Comparison of ENCODE assay signal across 8 cellular contexts in genomic region chr4:159175165-159175988, GRCh38.
DNase-seq lines count a peak whose midpoint lies in the region; ATAC-seq lines count a peak whose summit lies in the region.

No MANE protein-coding gene starts in this region.

- peaks cover 70% of the 10 kb centered on the region for H3K4me1 ChIP-seq in BLaER1
- H3K4me1 ChIP-seq in duodenal mucosa (ENCODE audit: control insufficient read depth in 1 of 2, insufficient read depth in 2 of 2, low read length in 2 of 2) = peaks cover 21 to 33% of the 10 kb centered on the region in 2 donors

- no peak overlapping the region for H3K4me3 ChIP-seq in BLaER1
- peak overlapping the region in 1 of 2 donors; percentile 32 for H3K4me3 ChIP-seq in duodenal mucosa (ENCODE audit: low read depth in 1 of 2, low read length in 2 of 2)

- H3K9me3 ChIP-seq in BLaER1 (no peaks in the 10 kb centered on the region), duodenal mucosa (ENCODE audit: control insufficient read depth in 1 of 2, low read length in 2 of 2) (no peaks in the 10 kb centered on the region)

- ATAC-seq in GM19035 (IDR thresholded peaks at IDR 0.05; ENCODE audit: unreplicated experiment) = peak; percentile 51
- peak; percentile 60 for ATAC-seq in HG03354 (IDR thresholded peaks at IDR 0.05; ENCODE audit: poor library complexity, severe bottlenecking, unreplicated experiment)

- no peaks in the 10 kb centered on the region for H3K27me3 ChIP-seq in BLaER1
- H3K27me3 ChIP-seq in duodenal mucosa (ENCODE audit: control insufficient read depth in 1 of 2, insufficient read depth in 2 of 2, low read length in 2 of 2) = no peaks in the 10 kb centered on the region

- H3K36me3 ChIP-seq in BLaER1 (no peaks in the 10 kb centered on the region), duodenal mucosa (ENCODE audit: control insufficient read depth in 1 of 2, insufficient read depth in 2 of 2, low read length in 2 of 2) (no peaks in the 10 kb centered on the region)

- H3K9ac ChIP-seq in BLaER1 = no peak overlapping the region
- H3K9ac ChIP-seq in duodenal mucosa (ENCODE audit: low read depth in 1 of 2, low read length in 2 of 2) = peak overlapping the region; percentile 24 to 41

- DNase-seq in NCI-H510A (lab: John Stamatoyannopoulos, UW) = peak; percentile 43
- DNase-seq in activated CD4-positive, alpha-beta T cell treated with anti-CD3 and anti-CD28 coated beads for 48 hours = peak; percentile 55
- peak; percentile 90 to 93 for DNase-seq in lung microvascular endothelial cell (ENCODE audit: low read depth in 2 of 2)
- DNase-seq in stimulated activated CD8-positive, alpha-beta memory T cell treated with anti-CD3 and anti-CD28 coated beads, Interleukin-12 subunit alpha, Interleukin-12 subunit beta, amount 100 ng/mL, for 24 hours (ENCODE audit: extremely low read depth) = peak; percentile 2

- no peak overlapping the region for H3K27ac ChIP-seq in BLaER1
- no peak overlapping the region for H3K27ac ChIP-seq in duodenal mucosa (ENCODE audit: low read depth, low read length)

- H4K20me1 ChIP-seq in BLaER1 = peaks cover 97% of the 10 kb centered on the region

- peak overlapping the region; percentile 39; the same call in 1 of the 2 replicates for H3K4me2 ChIP-seq in BLaER1

Comparison
In these comparisons a context has a peak if more than half of its experiments do, and no peak if none do; other contexts are left out.
1. DNase-seq: peak in every context shown above with its lines; median percentile 92 in lung microvascular endothelial cell; 55 in activated CD4-positive, alpha-beta T cell treated with anti-CD3 and anti-CD28 coated beads for 48 hours; 43 in NCI-H510A; 2 in stimulated activated CD8-positive, alpha-beta memory T cell treated with anti-CD3 and anti-CD28 coated beads, Interleukin-12 subunit alpha, Interleukin-12 subunit beta, amount 100 ng/mL, for 24 hours.